In the genomic region with DNA sequence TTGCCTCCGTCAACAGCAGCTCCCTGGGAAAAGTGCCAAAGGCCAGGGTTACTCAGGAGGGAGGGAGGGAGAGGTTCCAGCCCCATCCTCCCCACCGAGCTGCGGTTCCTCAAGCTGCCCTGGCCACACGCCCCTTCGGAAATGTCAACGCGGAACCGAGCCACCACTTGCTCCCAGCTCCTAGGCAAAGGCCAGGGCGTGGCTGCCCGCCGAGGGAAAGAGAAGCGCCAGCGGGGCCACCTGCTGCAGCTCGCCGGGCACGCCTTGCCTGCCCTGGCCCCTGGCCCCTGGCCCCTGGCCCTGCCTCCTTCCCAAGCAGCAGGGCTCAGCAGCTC, we compare ENCODE assay signal across 1 cellular context.
TF ChIP-seq lines count a peak whose summit lies in the region.

No MANE protein-coding gene starts in this region.

TF ChIP-seq in IMR-90, 13 proteins besides CTCF, POLR2A, EP300 and RAD21:
- TF ChIP-seq MAZ (IDR thresholded peaks at IDR 0.05; ENCODE audit: borderline replicate concordance, low read depth, low read length) (peak; percentile 39; the same call in 1 of the 2 replicates), MAFK (IDR thresholded peaks at IDR 0.05; ENCODE audit: low read depth, low read length) (no peak)
